Comparison of ENCODE assay signal across 26 cellular contexts in the genomic region with DNA sequence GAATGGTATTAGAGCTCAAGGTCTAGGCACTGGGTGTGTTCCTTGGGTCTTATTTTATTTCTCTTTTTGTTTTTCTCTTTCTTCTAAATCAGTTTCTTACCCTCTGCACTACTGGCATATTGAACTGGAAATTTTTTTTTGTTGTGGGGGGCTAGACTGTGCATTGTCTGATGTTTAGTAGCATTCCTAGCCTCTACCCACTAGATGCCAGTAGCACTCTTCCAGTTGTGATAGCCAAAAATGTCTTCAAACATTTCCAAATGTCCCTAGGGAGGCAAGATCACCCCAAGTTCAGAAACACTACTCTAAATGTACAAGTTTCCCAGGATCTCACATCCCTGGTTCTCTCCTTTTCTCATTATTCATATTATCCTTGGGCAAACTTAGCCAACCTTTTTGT.
"Had no signal": no experiment of that assay in that cellular context is flagged by ENCODE, and none has a peak within 500 bp of the region (broad histone marks: within the 10 kb centered on the region; RNA-seq: fewer than 3 reads in every experiment).

No MANE protein-coding gene starts in this region.

- H3K36me3 ChIP-seq: gastrocnemius medialis, right lobe of liver, suprapubic skin, transverse colon, upper lobe of right lung had no signal

- H3K4me2 ChIP-seq: smooth muscle cell had no signal

- H3K4me3 ChIP-seq: dorsolateral prefrontal cortex, gastrocnemius medialis, mucosa of descending colon, right lobe of liver, smooth muscle cell, suprapubic skin, transverse colon, upper lobe of right lung had no signal

- DNase-seq: cortex of kidney; dorsolateral prefrontal cortex; effector CD8-positive, alpha-beta T cell; foreskin fibroblast; gastrocnemius medialis; head of caudate nucleus; mesenchymal stem cell; mucosa of descending colon; naive B cell; right lobe of liver; stimulated activated CD4-positive, alpha-beta T cell treated with anti-CD3 and anti-CD28 coated beads, Interleukin-12 subunit alpha, Interleukin-12 subunit beta, amount 100 ng/mL, for 4 hours; stimulated activated CD4-positive, alpha-beta T cell treated with anti-CD3 and anti-CD28 coated beads, Interleukin-1b, Interleukin-23, amount 100 ng/mL, for 48 hours; stimulated activated CD4-positive, alpha-beta T cell treated with anti-CD3 and anti-CD28 coated beads, Interleukin-4, amount 100 ng/mL, for 1 hour; stimulated activated CD8-positive, alpha-beta memory T cell treated with anti-CD3 and anti-CD28 coated beads, Interleukin-4, amount 100 ng/mL, for 48 hours; stimulated activated naive CD4-positive, alpha-beta T cell; stimulated activated naive CD8-positive, alpha-beta T cell treated with anti-CD3 and anti-CD28 coated beads, Interleukin-15, amount 100 ng/mL, for 72 hours; transverse colon; upper lobe of right lung had no signal

- H3K36me3 Mint-ChIP-seq: mesothelial cell of epicardium; naive B cell; natural killer cell treated with Interleukin-12 subunit alpha and Interleukin-12 subunit beta and Interleukin-15 and Interleukin-18, amount 100 ng/mL, for 72 hours had no signal

- H3K4me1 Mint-ChIP-seq: mesothelial cell of epicardium; naive B cell; stimulated activated naive CD8-positive, alpha-beta T cell treated with anti-CD3 and anti-CD28 coated beads, Interleukin-15, amount 100 ng/mL, for 72 hours had no signal

- H3K27ac Mint-ChIP-seq: mesothelial cell of epicardium; naive B cell; natural killer cell treated with Interleukin-12 subunit alpha and Interleukin-12 subunit beta and Interleukin-15 and Interleukin-18, amount 100 ng/mL, for 72 hours; progenitor cell of endocrine pancreas; stimulated activated naive CD8-positive, alpha-beta T cell treated with anti-CD3 and anti-CD28 coated beads, Interleukin-15, amount 100 ng/mL, for 72 hours had no signal

- H3K27me3 ChIP-seq: gastrocnemius medialis, right lobe of liver, suprapubic skin, transverse colon, upper lobe of right lung had no signal

- ATAC-seq: esophagus mucosa; gastrocnemius medialis; mucosa of descending colon; natural killer cell treated with Interleukin-12 subunit alpha and Interleukin-12 subunit beta and Interleukin-15 and Interleukin-18, amount 100 ng/mL, for 72 hours; right lobe of liver; stimulated activated naive CD8-positive, alpha-beta T cell treated with anti-CD3 and anti-CD28 coated beads, Interleukin-15, amount 100 ng/mL, for 72 hours; upper lobe of right lung had no signal

- H3K79me2 ChIP-seq: parathyroid adenoma had no signal

- H3K27ac ChIP-seq: dorsolateral prefrontal cortex, gastrocnemius medialis, parathyroid adenoma, right lobe of liver, suprapubic skin, transverse colon, upper lobe of right lung had no signal

- H3K9me3 Mint-ChIP-seq: natural killer cell treated with Interleukin-12 subunit alpha and Interleukin-12 subunit beta and Interleukin-15 and Interleukin-18, amount 100 ng/mL, for 72 hours; stimulated activated naive CD8-positive, alpha-beta T cell treated with anti-CD3 and anti-CD28 coated beads, Interleukin-15, amount 100 ng/mL, for 72 hours had no signal

- H3K4me3 Mint-ChIP-seq: mesothelial cell of epicardium; naive B cell; natural killer cell treated with Interleukin-12 subunit alpha and Interleukin-12 subunit beta and Interleukin-15 and Interleukin-18, amount 100 ng/mL, for 72 hours; neural crest cell; stimulated activated naive CD8-positive, alpha-beta T cell treated with anti-CD3 and anti-CD28 coated beads, Interleukin-15, amount 100 ng/mL, for 72 hours had no signal

- H3K27me3 Mint-ChIP-seq: naive B cell, progenitor cell of endocrine pancreas had no signal

- H2AFZ ChIP-seq: parathyroid adenoma had no signal

- H3K4me1 ChIP-seq: gastrocnemius medialis, parathyroid adenoma, right lobe of liver, suprapubic skin, transverse colon, upper lobe of right lung had no signal
